9 cellular contexts compared by ENCODE assay signal in the genomic region with DNA sequence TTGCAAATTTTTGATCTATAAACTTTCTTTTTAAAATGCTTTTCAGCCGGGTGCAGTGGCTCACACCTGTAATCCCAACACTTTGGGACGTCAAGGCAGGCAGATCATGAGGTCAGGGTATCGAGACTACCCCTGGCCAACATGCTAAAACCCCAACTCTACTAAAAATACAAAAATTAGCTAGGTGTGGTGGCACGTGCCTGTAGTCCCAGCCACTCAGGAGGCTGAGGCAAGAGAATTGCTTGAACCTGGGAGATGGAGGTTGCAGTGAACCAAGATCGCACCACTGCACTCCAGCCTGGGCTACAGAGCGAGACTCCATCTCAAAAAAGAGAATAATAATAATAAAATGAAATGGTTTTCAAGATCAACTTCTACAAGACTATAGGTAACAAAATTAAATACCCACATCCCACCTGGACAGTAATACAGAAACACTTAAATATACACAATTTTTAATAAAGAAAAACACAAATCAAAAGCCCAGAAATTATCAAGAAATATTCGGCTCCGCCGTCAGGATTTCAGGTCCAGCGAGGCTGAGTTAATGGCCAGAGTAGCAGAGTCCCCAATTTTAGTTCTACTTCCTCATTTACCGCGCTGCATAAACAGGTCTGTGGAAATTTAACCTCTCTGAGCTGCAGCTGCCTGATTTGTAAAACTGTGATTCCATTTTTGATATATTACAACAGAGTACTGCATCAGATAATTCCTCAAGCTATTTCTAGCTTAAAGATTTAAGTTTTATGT. TPM values are rescaled to one million over a fixed set of nuclear protein-coding genes. Genes with fewer than 3 reads are reported as not detected.
DNase-seq lines count a peak whose midpoint lies in the region; ATAC-seq lines count a peak whose summit lies in the region.
"Had no signal": no experiment of that assay in that cellular context is flagged by ENCODE, and none has a peak within 500 bp of the region (broad histone marks: within the 10 kb centered on the region; RNA-seq: fewer than 3 reads in every experiment).

No MANE protein-coding gene starts in this region.

- ATAC-seq in GM18502 (IDR thresholded peaks at IDR 0.05; ENCODE audit: poor library complexity, unreplicated experiment) (peak; percentile 25), HG02642 (IDR thresholded peaks at IDR 0.05; ENCODE audit: poor library complexity, unreplicated experiment) (peak; percentile 19), T-helper 17 cell (no peak), HG03097 (IDR thresholded peaks at IDR 0.05; ENCODE audit: low FRiP score, unreplicated experiment) (no peak), GM19463 (IDR thresholded peaks at IDR 0.05; ENCODE audit: unreplicated experiment) (no peak), left lobe of liver (no peak)
- no peak for ATAC-seq in naive thymus-derived CD4-positive, alpha-beta T cell

- no peak overlapping the region for H3K27ac ChIP-seq in naive thymus-derived CD4-positive, alpha-beta T cell (ENCODE audit: low read depth, low read length)
- H3K27ac ChIP-seq: SK-N-MC had no signal

- H3K9me3 ChIP-seq in T-helper 17 cell (ENCODE audit: control insufficient read depth, low read length, poor library complexity, severe bottlenecking) = no peaks in the 10 kb centered on the region
- H3K9me3 ChIP-seq in naive thymus-derived CD4-positive, alpha-beta T cell (ENCODE audit: control insufficient read depth in 2 of 3, low read length in 3 of 3) = no peaks in the 10 kb centered on the region

- intact Hi-C loops in naive thymus-derived CD4-positive, alpha-beta T cell (cut with micrococcal nuclease) = loop anchor here (5.0 to 10.0 kb wide), 3 partner anchors 52 to 1622 kb away; partner anchors contain the start of gene CDK20 (in 1 of the 2)

- H3K4me3 ChIP-seq in naive thymus-derived CD4-positive, alpha-beta T cell (ENCODE audit: low read length) = no peak overlapping the region
- H3K4me3 ChIP-seq: SK-N-MC had no signal

- H3K4me1 Mint-ChIP-seq in T-helper 17 cell = peaks cover 41% of the 10 kb centered on the region
- H3K4me1 Mint-ChIP-seq in naive thymus-derived CD4-positive, alpha-beta T cell = peaks cover 52 to 88% (median 83%) of the 10 kb centered on the region in 7 donors

- CTCF ChIA-PET in naive thymus-derived CD4-positive, alpha-beta T cell (lab: Charles Lee) = no interaction called here

- peak overlapping the region; percentile 34 for H3K27ac Mint-ChIP-seq in T-helper 17 cell
- peak overlapping the region in 8 of 9 donors; percentile 23 to 72 (median 44) for H3K27ac Mint-ChIP-seq in naive thymus-derived CD4-positive, alpha-beta T cell

- H3K27me3 ChIP-seq in naive thymus-derived CD4-positive, alpha-beta T cell (ENCODE audit: control insufficient read depth in 2 of 2, insufficient read depth in 2 of 2, low read length in 2 of 2) = no peaks in the 10 kb centered on the region

- H3K36me3 ChIP-seq in naive thymus-derived CD4-positive, alpha-beta T cell (ENCODE audit: control insufficient read depth in 2 of 3, insufficient read depth in 3 of 3, low read length in 3 of 3) = peaks cover 0 to 17% (median 6%) of the 10 kb centered on the region in 3 experiments

- H3K4me3 Mint-ChIP-seq in T-helper 17 cell = no peak overlapping the region
- peak overlapping the region; percentile 42 to 96 (median 76) for H3K4me3 Mint-ChIP-seq in naive thymus-derived CD4-positive, alpha-beta T cell

- DNase-seq in T-helper 17 cell = no peak
- no peak for DNase-seq in naive thymus-derived CD4-positive, alpha-beta T cell
- no peak for DNase-seq in SHP77 treated with DMSO at 0.1 percent for 48 hours (lab: John Stamatoyannopoulos, UW)
- no peak for DNase-seq in left lobe of liver (ENCODE audit: low spot score)

- H3K36me3 Mint-ChIP-seq in T-helper 17 cell (ENCODE audit: low read depth) = peaks cover 6% of the 10 kb centered on the region
- H3K36me3 Mint-ChIP-seq in naive thymus-derived CD4-positive, alpha-beta T cell = peaks cover 5 to 33% (median 25%) of the 10 kb centered on the region in 5 donors

- POLR2A ChIA-PET in naive thymus-derived CD4-positive, alpha-beta T cell (lab: Charles Lee) = interaction anchor here (0.7 to 1.2 kb wide), 2 partner anchors 21 to 68 kb away, joined by 3 to 4 read pairs; partner anchors contain the start of gene ISCA1

- H3K27me3 Mint-ChIP-seq in T-helper 17 cell = no peaks in the 10 kb centered on the region
- peaks cover 0 to 3% (median 0%) of the 10 kb centered on the region in 5 donors for H3K27me3 Mint-ChIP-seq in naive thymus-derived CD4-positive, alpha-beta T cell

- peaks cover 0 to 3% (median 0%) of the 10 kb centered on the region in 11 donors for H3K9me3 Mint-ChIP-seq in naive thymus-derived CD4-positive, alpha-beta T cell

- H3K4me1 ChIP-seq in naive thymus-derived CD4-positive, alpha-beta T cell (ENCODE audit: control insufficient read depth in 2 of 2, insufficient read depth in 2 of 2, low read length in 2 of 2) = peaks cover 13 to 26% of the 10 kb centered on the region in 2 donors

RNA-seq across cellular contexts. Expression of gene TUT7, which starts 4.0 kb away (rescaled TPM):
- total RNA-seq in T-helper 17 cell = 10 to 100 TPM; 55.6 to 60.2 TPM
- 10 to 100 TPM; 38.5 to 57.4 (median 49.0) TPM for total RNA-seq in naive thymus-derived CD4-positive, alpha-beta T cell
- polyA plus RNA-seq in naive thymus-derived CD4-positive, alpha-beta T cell = 10 to 100 TPM; 15.2 to 19.7 TPM
- 37.3 TPM for total RNA-seq in left lobe of liver

Comparison
In these comparisons a context has a peak if more than half of its experiments do, and no peak if none do; other contexts are left out.
1. ATAC-seq: peak in GM18502 (single experiment) and HG02642 (single experiment); none in T-helper 17 cell (single experiment), naive thymus-derived CD4-positive, alpha-beta T cell (single experiment), HG03097 (single experiment), GM19463 (single experiment) and left lobe of liver (single experiment).